8 cellular contexts compared by ENCODE assay signal in the genomic region with DNA sequence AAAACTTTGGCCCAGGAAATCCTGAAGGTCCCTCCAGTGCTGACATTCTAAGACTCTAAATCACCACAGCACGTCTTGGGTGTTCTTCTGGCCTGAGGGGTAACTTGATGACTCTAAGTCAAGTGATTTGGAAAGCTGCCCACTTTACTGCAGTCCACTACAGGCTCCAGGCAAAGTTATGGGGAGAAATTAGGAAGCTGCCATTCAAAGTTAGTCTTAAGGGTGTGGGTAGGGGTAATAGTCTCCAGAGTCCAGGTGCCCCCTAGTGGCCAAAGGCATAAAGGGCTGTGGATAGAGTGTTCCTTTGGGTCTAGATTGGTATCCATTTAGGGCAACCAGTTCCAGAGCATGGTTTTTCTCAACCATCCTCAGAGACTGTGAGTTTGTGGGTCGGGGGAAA. TPM values are rescaled to one million over a fixed set of nuclear protein-coding genes. Genes with fewer than 3 reads are reported as not detected.
DNase-seq lines count a peak whose midpoint lies in the region; ATAC-seq and TF ChIP-seq lines count a peak whose summit lies in the region.

No MANE protein-coding gene starts in this region.

- no peaks in the 10 kb centered on the region for H3K36me3 Mint-ChIP-seq in activated CD4-positive, alpha-beta T cell treated with anti-CD3 and anti-CD28 coated beads for 36 hours (ENCODE audit: low read depth)

- CTCF ChIA-PET in activated CD4-positive, alpha-beta T cell treated with anti-CD3 and anti-CD28 coated beads for 36 hours (lab: Charles Lee): interaction anchor here (0.7 to 2.0 kb wide), 4 partner anchors 11 to 112 kb away, joined by 3 to 6 read pairs (median 3); no protein-coding TSS in a partner anchor

- H3K27ac Mint-ChIP-seq in activated CD4-positive, alpha-beta T cell treated with anti-CD3 and anti-CD28 coated beads for 36 hours: no peak overlapping the region

- 12% methylated on average over 2 of the region's 2 CpGs for WGBS in right lobe of liver (ENCODE audit: insufficient coverage, low coverage, low lambda C conversion rate, missing lambda C conversion rate)

- no peak overlapping the region for H3K4me3 ChIP-seq in coronary artery
- H3K4me3 ChIP-seq in right lobe of liver: no peak overlapping the region

- DNase-seq in NCI-H524 (lab: John Stamatoyannopoulos, UW): peak; percentile 31 to 72
- peak; percentile 76 for DNase-seq in activated CD4-positive, alpha-beta T cell treated with anti-CD3 and anti-CD28 coated beads for 36 hours
- no peak for DNase-seq in coronary artery (ENCODE audit: low spot score)
- peak in 2 of 3 donors; percentile 56 to 58 for DNase-seq in right lobe of liver
- DNase-seq in stimulated activated CD8-positive, alpha-beta memory T cell treated with anti-CD3 and anti-CD28 coated beads, Interleukin-12 subunit alpha, Interleukin-12 subunit beta, amount 100 ng/mL, for 24 hours (ENCODE audit: extremely low read depth): peak; percentile 8

- no peaks in the 10 kb centered on the region for H3K9me3 ChIP-seq in right lobe of liver

- H3K4me3 Mint-ChIP-seq in activated CD4-positive, alpha-beta T cell treated with anti-CD3 and anti-CD28 coated beads for 36 hours: no peak overlapping the region

- ATAC-seq in HG02763 (IDR thresholded peaks at IDR 0.05; ENCODE audit: unreplicated experiment) (peak; percentile 77), right lobe of liver (peak; percentile 89 to 95 (median 93)), HG03045 (IDR thresholded peaks at IDR 0.05; ENCODE audit: unreplicated experiment) (no peak)
- peak; percentile 80 for ATAC-seq in activated CD4-positive, alpha-beta T cell treated with anti-CD3 and anti-CD28 coated beads for 36 hours

- POLR2A ChIA-PET in activated CD4-positive, alpha-beta T cell treated with anti-CD3 and anti-CD28 coated beads for 36 hours (lab: Charles Lee): no interaction called here

- H3K27ac ChIP-seq in coronary artery: no peak overlapping the region
- H3K27ac ChIP-seq in right lobe of liver: no peak overlapping the region

- H3K4me1 Mint-ChIP-seq in activated CD4-positive, alpha-beta T cell treated with anti-CD3 and anti-CD28 coated beads for 36 hours: no peaks in the 10 kb centered on the region

- no peak for TF ChIP-seq POLR2A in right lobe of liver (IDR thresholded peaks at IDR 0.05)

- TF ChIP-seq CTCF in GM12873 (IDR thresholded peaks at IDR 0.05; ENCODE audit: insufficient read depth, low read depth, low read length, missing control alignments): peak; percentile 95
- TF ChIP-seq CTCF in coronary artery (IDR thresholded peaks at IDR 0.05): peak; percentile 69
- peak; percentile 69 to 88 (median 77) for TF ChIP-seq CTCF in right lobe of liver (IDR thresholded peaks at IDR 0.05)

- intact Hi-C loops in activated CD4-positive, alpha-beta T cell treated with anti-CD3 and anti-CD28 coated beads for 36 hours (cut with DNase I, micrococcal nuclease): loop anchor here (1.0 to 10.0 kb wide), 3 partner anchors 155 to 1222 kb away; no protein-coding TSS in a partner anchor
- intact Hi-C loops in right lobe of liver (cut with DNase I): loop anchor here (10.0 kb wide), 2 partner anchors 152 to 162 kb away; no protein-coding TSS in a partner anchor

- H3K9me3 Mint-ChIP-seq in activated CD4-positive, alpha-beta T cell treated with anti-CD3 and anti-CD28 coated beads for 36 hours (ENCODE audit: low read depth): no peaks in the 10 kb centered on the region

- no peaks in the 10 kb centered on the region for H3K36me3 ChIP-seq in right lobe of liver

- H3K4me1 ChIP-seq in right lobe of liver: no peaks in the 10 kb centered on the region

- no peaks in the 10 kb centered on the region for H3K27me3 ChIP-seq in right lobe of liver

- H3K27me3 Mint-ChIP-seq in activated CD4-positive, alpha-beta T cell treated with anti-CD3 and anti-CD28 coated beads for 36 hours: peaks cover 2% of the 10 kb centered on the region

RNA-seq across cellular contexts. Expression of gene SLC16A2, which starts 38.7 kb away (rescaled TPM):
- 1 to 10 TPM; 1.2 to 1.5 TPM for total RNA-seq in activated CD4-positive, alpha-beta T cell treated with anti-CD3 and anti-CD28 coated beads for 36 hours
- total RNA-seq in right lobe of liver: 10 to 100 TPM; 16.7 to 68.8 (median 53.4) TPM

Comparison
In these comparisons a context has a peak if more than half of its experiments do, and no peak if none do; other contexts are left out.
1. RNA of gene SLC16A2, which starts 38.7 kb away (total RNA-seq): 16.7 to 68.8 TPM in right lobe of liver; 1.2 to 1.5 TPM in activated CD4-positive, alpha-beta T cell treated with anti-CD3 and anti-CD28 coated beads for 36 hours; every median in the first group is over 4 times any median in the second.
2. Peak in every context shown above with its lines, with median percentiles within 50 percentile points of each other: CTCF ChIP-seq.